In the genomic region with DNA sequence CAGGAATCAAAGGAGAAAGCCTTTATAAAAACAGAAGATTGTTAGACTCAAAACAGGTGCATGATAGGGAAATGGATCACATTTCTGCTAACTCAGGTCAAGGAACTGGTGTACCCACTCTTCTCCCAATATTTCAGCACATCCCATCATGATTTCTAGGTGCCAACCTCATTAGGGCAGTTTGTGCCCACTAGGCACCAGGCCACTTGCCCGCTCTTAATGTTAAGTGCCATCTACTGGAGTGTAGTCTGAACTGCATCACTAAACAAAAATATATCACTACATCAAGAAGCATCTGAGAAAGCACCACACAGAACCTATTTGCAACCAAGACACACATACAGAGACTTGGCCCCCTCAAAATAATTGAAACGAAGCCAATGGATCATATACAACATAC, we compare ENCODE assay signal across 11 cellular contexts.
DNase-seq lines count a peak whose midpoint lies in the region; ATAC-seq, FAIRE-seq and TF ChIP-seq lines count a peak whose summit lies in the region.
"Had no signal": no experiment of that assay in that cellular context is flagged by ENCODE, and none has a peak within 500 bp of the region (broad histone marks: within the 10 kb centered on the region; RNA-seq: fewer than 3 reads in every experiment).

No MANE protein-coding gene starts in this region.

- in situ Hi-C loops in HepG2 (cut with HindIII; ENCODE audit: extremely low pct_ligation_motif_present, low pct_unique_long_range_greater_than_20kb), result no loop called here

- POLR2A ChIA-PET in HepG2 (lab: Yijun Ruan, JAX) (no interaction called here), endothelial cell of umbilical vein (lab: Charles Lee) (no interaction called here)
- POLR2A ChIA-PET in activated CD4-positive, alpha-beta memory T cell treated with anti-CD3 and anti-CD28 coated beads, Interleukin-2, amount 10 ng/mL, durations not matched to agents 7 days and 5 days (lab: Charles Lee), result no interaction called here

- H4K20me1 ChIP-seq in HepG2 (ENCODE audit: insufficient read depth, low read length) (no peaks in the 10 kb centered on the region), endothelial cell of umbilical vein (replicated peaks; ENCODE audit: control insufficient read depth, extremely low read depth, insufficient read depth, low read length) (no peaks in the 10 kb centered on the region)

- peak; percentile 69 to 78 for TF ChIP-seq RAD21 in liver (IDR thresholded peaks at IDR 0.05)
- TF ChIP-seq RAD21 in HepG2 (CRISPR knock-in tag; IDR thresholded peaks at IDR 0.05), result no peak

- no peak for ATAC-seq in HepG2
- no peak for ATAC-seq in psoas muscle
- no peak for ATAC-seq in HG02970 (IDR thresholded peaks at IDR 0.05; ENCODE audit: low FRiP score, unreplicated experiment)

- no peaks in the 10 kb centered on the region for H3K9me1 ChIP-seq in endothelial cell of umbilical vein (replicated peaks; ENCODE audit: control insufficient read depth, extremely low read depth, insufficient read depth, low read length)

- TF ChIP-seq EP300 in HepG2 (IDR thresholded peaks at IDR 0.05; ENCODE audit: low read depth in 2 of 2, low read length in 2 of 2) (no peak), HepG2 (CRISPR knock-in tag; IDR thresholded peaks at IDR 0.05; ENCODE audit: borderline replicate concordance) (no peak), esophagus muscularis mucosa (IDR thresholded peaks at IDR 0.05) (no peak)

- CTCF ChIA-PET in HepG2 (lab: Yijun Ruan, JAX; ENCODE audit: low intra/inter-chr PET ratio, low total read pairs) (no interaction called here), endothelial cell of umbilical vein (lab: Charles Lee) (no interaction called here)
- CTCF ChIA-PET in activated CD4-positive, alpha-beta memory T cell treated with anti-CD3 and anti-CD28 coated beads, Interleukin-2, amount 10 ng/mL, durations not matched to agents 7 days and 5 days (lab: Charles Lee), result no interaction called here

- no peaks in the 10 kb centered on the region for H3K4me1 Mint-ChIP-seq in activated CD4-positive, alpha-beta memory T cell treated with anti-CD3 and anti-CD28 coated beads, Interleukin-2, amount 10 ng/mL, durations not matched to agents 7 days and 5 days
- H3K4me1 Mint-ChIP-seq: activated CD4-positive, alpha-beta T cell treated with anti-CD3 and anti-CD28 coated beads, Interleukin-2, amount 10 ng/mL, durations not matched to agents 24 days and 14 days had no signal

- H3K4me3 ChIP-seq in liver (ENCODE audit: low read depth in 1 of 3, low read length in 3 of 3) (no peak overlapping the region), HepG2 (replicated peaks in 1 of 3; ENCODE audit: insufficient read depth in 1 of 3, low read depth in 2 of 3, low read length in 3 of 3) (no peak overlapping the region), endothelial cell of umbilical vein (replicated peaks in 1 of 3; ENCODE audit: insufficient read depth in 1 of 3, low read depth in 1 of 3, low read length in 3 of 3) (no peak overlapping the region), psoas muscle (no peak overlapping the region), esophagus muscularis mucosa (no peak overlapping the region)
- H3K4me3 ChIP-seq: suprapubic skin had no signal

- no peak for TF ChIP-seq POLR2A in HepG2 (IDR thresholded peaks at IDR 0.05; ENCODE audit: insufficient read depth in 1 of 2, low read depth in 2 of 2, low read length in 2 of 2)
- TF ChIP-seq POLR2A in endothelial cell of umbilical vein (IDR thresholded peaks at IDR 0.05; ENCODE audit: low read depth, low read length), result no peak
- TF ChIP-seq POLR2A in esophagus muscularis mucosa (IDR thresholded peaks at IDR 0.05; ENCODE audit: low read depth), result no peak

- H2AFZ ChIP-seq in HepG2 (ENCODE audit: low read length) (no peak overlapping the region), endothelial cell of umbilical vein (ENCODE audit: low read depth, low read length) (no peak overlapping the region)

- no TSS peak for BruUV-seq in HepG2 (replicated peaks; lab: Mats Ljungman, UMichigan)
- BruUV-seq in endothelial cell of umbilical vein (replicated peaks; lab: Mats Ljungman, UMichigan), result no TSS peak

- peak; percentile 46 for TF ChIP-seq CTCF in liver (IDR thresholded peaks at IDR 0.05; ENCODE audit: low read depth, low read length, missing input control)
- no peak for TF ChIP-seq CTCF in HepG2 (CRISPR knock-in tag; IDR thresholded peaks at IDR 0.05)
- peak; percentile 31 to 41 for TF ChIP-seq CTCF in endothelial cell of umbilical vein (IDR thresholded peaks at IDR 0.05; ENCODE audit: extremely low read depth in 1 of 2, insufficient read depth in 1 of 2, low read depth in 1 of 2, low read length in 2 of 2)
- no peak for TF ChIP-seq CTCF in psoas muscle (IDR thresholded peaks at IDR 0.05)
- no peak for TF ChIP-seq CTCF in esophagus muscularis mucosa (IDR thresholded peaks at IDR 0.05)

- no peak overlapping the region for H3K27ac Mint-ChIP-seq in activated CD4-positive, alpha-beta memory T cell treated with anti-CD3 and anti-CD28 coated beads, Interleukin-2, amount 10 ng/mL, durations not matched to agents 7 days and 5 days
- H3K27ac Mint-ChIP-seq: activated CD4-positive, alpha-beta T cell treated with anti-CD3 and anti-CD28 coated beads, Interleukin-2, amount 10 ng/mL, durations not matched to agents 24 days and 14 days had no signal

- H3K9me3 Mint-ChIP-seq in activated CD4-positive, alpha-beta memory T cell treated with anti-CD3 and anti-CD28 coated beads, Interleukin-2, amount 10 ng/mL, durations not matched to agents 7 days and 5 days, result peaks cover 8% of the 10 kb centered on the region

- H3K79me2 ChIP-seq in HepG2 (ENCODE audit: insufficient read depth, low read length) (no peaks in the 10 kb centered on the region), endothelial cell of umbilical vein (ENCODE audit: control insufficient read depth, insufficient read depth, low read length) (no peaks in the 10 kb centered on the region)

- H3K27me3 Mint-ChIP-seq in activated CD4-positive, alpha-beta memory T cell treated with anti-CD3 and anti-CD28 coated beads, Interleukin-2, amount 10 ng/mL, durations not matched to agents 7 days and 5 days, result no peaks in the 10 kb centered on the region
- H3K27me3 Mint-ChIP-seq: activated CD4-positive, alpha-beta T cell treated with anti-CD3 and anti-CD28 coated beads, Interleukin-2, amount 10 ng/mL, durations not matched to agents 24 days and 14 days had no signal

- 51% methylated on average over 2 of the region's 2 CpGs for WGBS in liver
- WGBS in HepG2 (ENCODE audit: low lambda C conversion rate), result 15% methylated on average over 2 of the region's 2 CpGs
- WGBS in psoas muscle, 3 donors, result 67 to 87% (median 82%) methylated on average over 2 of the region's 2 CpGs
- WGBS in esophagus muscularis mucosa, result 71% methylated on average over 2 of the region's 2 CpGs

- H3K27ac ChIP-seq in liver (ENCODE audit: low read depth in 1 of 2, low read length in 2 of 2), result no peak overlapping the region
- H3K27ac ChIP-seq in HepG2 (ENCODE audit: extremely low read length, insufficient read depth, low read length), result no peak overlapping the region
- no peak overlapping the region for H3K27ac ChIP-seq in endothelial cell of umbilical vein (ENCODE audit: insufficient read depth, low read depth, low read length)
- no peak overlapping the region for H3K27ac ChIP-seq in psoas muscle
- H3K27ac ChIP-seq in esophagus muscularis mucosa (replicated peaks in 1 of 4), result no peak overlapping the region
- H3K27ac ChIP-seq: suprapubic skin had no signal

- FAIRE-seq in HepG2 (lab: Jason Lieb, UNC) (no peak), endothelial cell of umbilical vein (lab: Jason Lieb, UNC) (peak; percentile 40)

- no peak overlapping the region for H3K4me3 Mint-ChIP-seq in activated CD4-positive, alpha-beta memory T cell treated with anti-CD3 and anti-CD28 coated beads, Interleukin-2, amount 10 ng/mL, durations not matched to agents 7 days and 5 days
- H3K4me3 Mint-ChIP-seq: activated CD4-positive, alpha-beta T cell treated with anti-CD3 and anti-CD28 coated beads, Interleukin-2, amount 10 ng/mL, durations not matched to agents 24 days and 14 days had no signal

- H3K4me2 ChIP-seq in HepG2 (ENCODE audit: low read depth, low read length) (no peak overlapping the region), endothelial cell of umbilical vein (ENCODE audit: insufficient read depth, low read length) (no peak overlapping the region)

- H3K36me3 Mint-ChIP-seq in activated CD4-positive, alpha-beta memory T cell treated with anti-CD3 and anti-CD28 coated beads, Interleukin-2, amount 10 ng/mL, durations not matched to agents 7 days and 5 days (ENCODE audit: low read depth), result no peaks in the 10 kb centered on the region

- H3K4me1 ChIP-seq in liver (ENCODE audit: control insufficient read depth in 4 of 4, insufficient read depth in 4 of 4, low read length in 3 of 4), result no peaks in the 10 kb centered on the region
- no peaks in the 10 kb centered on the region for H3K4me1 ChIP-seq in HepG2 (ENCODE audit: insufficient read depth, low read length)
- H3K4me1 ChIP-seq in endothelial cell of umbilical vein (ENCODE audit: control insufficient read depth, extremely low read depth, insufficient read depth, low read length), result no peaks in the 10 kb centered on the region
- H3K4me1 ChIP-seq in psoas muscle, result no peaks in the 10 kb centered on the region
- H3K4me1 ChIP-seq in esophagus muscularis mucosa, result no peaks in the 10 kb centered on the region
- H3K4me1 ChIP-seq: suprapubic skin had no signal

- H3K27me3 ChIP-seq in liver (ENCODE audit: control insufficient read depth in 4 of 4, insufficient read depth in 4 of 4, low read length in 3 of 4) (no peaks in the 10 kb centered on the region), HepG2 (ENCODE audit: control insufficient read depth in 1 of 2, insufficient read depth in 2 of 2, low read length in 2 of 2) (no peaks in the 10 kb centered on the region), endothelial cell of umbilical vein (ENCODE audit: control insufficient read depth in 2 of 2, insufficient read depth in 2 of 2, low read length in 2 of 2) (no peaks in the 10 kb centered on the region), psoas muscle (ENCODE audit: insufficient read depth in 3 of 3, low read length in 2 of 3) (no peaks in the 10 kb centered on the region), esophagus muscularis mucosa (no peaks in the 10 kb centered on the region)
- H3K27me3 ChIP-seq: suprapubic skin had no signal

- H3K36me3 ChIP-seq in liver (ENCODE audit: control insufficient read depth in 4 of 4, insufficient read depth in 3 of 4, low read depth in 1 of 4, low read length in 3 of 4) (no peaks in the 10 kb centered on the region), HepG2 (replicated peaks in 1 of 2; ENCODE audit: control insufficient read depth in 1 of 2, insufficient read depth in 2 of 2, low read length in 2 of 2) (no peaks in the 10 kb centered on the region), endothelial cell of umbilical vein (ENCODE audit: control insufficient read depth in 2 of 2, extremely low read depth in 1 of 2, insufficient read depth in 2 of 2, low read length in 2 of 2) (no peaks in the 10 kb centered on the region), psoas muscle (ENCODE audit: insufficient read depth in 1 of 2, low read depth in 1 of 2) (no peaks in the 10 kb centered on the region), esophagus muscularis mucosa (no peaks in the 10 kb centered on the region)
- H3K36me3 ChIP-seq: suprapubic skin had no signal

- dilution Hi-C loops in endothelial cell of umbilical vein (cut with MboI; ENCODE audit: extremely low pct_ligation_motif_present, low sequenced_read_pairs), result no loop called here

- H3K9ac ChIP-seq in liver (ENCODE audit: low read depth in 1 of 2, low read length in 2 of 2) (no peak overlapping the region), HepG2 (ENCODE audit: insufficient read depth, low read depth, low read length) (no peak overlapping the region), endothelial cell of umbilical vein (replicated peaks; ENCODE audit: extremely low read depth, insufficient read depth, low read length) (no peak overlapping the region)

- intact Hi-C loops in HepG2 (cut with micrococcal nuclease; ENCODE audit: unreplicated experiment) (no loop called here), endothelial cell of umbilical vein (cut with micrococcal nuclease) (loop anchor here (2.0 to 5.0 kb wide), 2 partner anchors 1745 to 1806 kb away; no protein-coding TSS in a partner anchor), psoas muscle (cut with DNase I) (no loop called here), esophagus muscularis mucosa (cut with DNase I) (no loop called here)

- DNase-seq in HepG2 (ENCODE audit: low spot score), result no peak
- peak; percentile 16 for DNase-seq in NCI-H69 (lab: John Stamatoyannopoulos, UW)
- DNase-seq in endothelial cell of umbilical vein (ENCODE audit: low read depth, low spot score), result peak; percentile 27
- DNase-seq in psoas muscle, result no peak
- DNase-seq in esophagus muscularis mucosa (ENCODE audit: extremely low spot score), result no peak
- no peak for DNase-seq in activated CD4-positive, alpha-beta memory T cell treated with anti-CD3 and anti-CD28 coated beads, Interleukin-2, amount 10 ng/mL, durations not matched to agents 7 days and 5 days
- DNase-seq: activated CD4-positive, alpha-beta T cell treated with anti-CD3 and anti-CD28 coated beads, Interleukin-2, amount 10 ng/mL, durations not matched to agents 24 days and 14 days; C1 segment of cervical spinal cord had no signal

- H3K9me3 ChIP-seq in liver (ENCODE audit: control insufficient read depth in 4 of 4, low read length in 3 of 4), result no peaks in the 10 kb centered on the region
- peaks cover 62% of the 10 kb centered on the region for H3K9me3 ChIP-seq in HepG2 (ENCODE audit: low read length)
- no peaks in the 10 kb centered on the region for H3K9me3 ChIP-seq in endothelial cell of umbilical vein (replicated peaks; ENCODE audit: control insufficient read depth, insufficient read depth, low read length)
- H3K9me3 ChIP-seq in psoas muscle, result peaks cover 2% of the 10 kb centered on the region
- peaks cover 0 to 10% (median 4%) of the 10 kb centered on the region in 4 donors for H3K9me3 ChIP-seq in esophagus muscularis mucosa
- H3K9me3 ChIP-seq: suprapubic skin had no signal

Comparison
In these comparisons a context has a peak if more than half of its experiments do, and no peak if none do; other contexts are left out.
1. CTCF ChIP-seq: peak in liver (single experiment) and endothelial cell of umbilical vein (2 of 2); none in HepG2 (single experiment), psoas muscle (single experiment) and esophagus muscularis mucosa (0 of 3).
2. DNase-seq: peak in NCI-H69 (single experiment) and endothelial cell of umbilical vein (single experiment); none in HepG2 (single experiment), psoas muscle (0 of 2), esophagus muscularis mucosa (single experiment) and activated CD4-positive, alpha-beta memory T cell treated with anti-CD3 and anti-CD28 coated beads, Interleukin-2, amount 10 ng/mL, durations not matched to agents 7 days and 5 days (single experiment).